Comparison of ENCODE assay signal across 20 cellular contexts in the genomic region with DNA sequence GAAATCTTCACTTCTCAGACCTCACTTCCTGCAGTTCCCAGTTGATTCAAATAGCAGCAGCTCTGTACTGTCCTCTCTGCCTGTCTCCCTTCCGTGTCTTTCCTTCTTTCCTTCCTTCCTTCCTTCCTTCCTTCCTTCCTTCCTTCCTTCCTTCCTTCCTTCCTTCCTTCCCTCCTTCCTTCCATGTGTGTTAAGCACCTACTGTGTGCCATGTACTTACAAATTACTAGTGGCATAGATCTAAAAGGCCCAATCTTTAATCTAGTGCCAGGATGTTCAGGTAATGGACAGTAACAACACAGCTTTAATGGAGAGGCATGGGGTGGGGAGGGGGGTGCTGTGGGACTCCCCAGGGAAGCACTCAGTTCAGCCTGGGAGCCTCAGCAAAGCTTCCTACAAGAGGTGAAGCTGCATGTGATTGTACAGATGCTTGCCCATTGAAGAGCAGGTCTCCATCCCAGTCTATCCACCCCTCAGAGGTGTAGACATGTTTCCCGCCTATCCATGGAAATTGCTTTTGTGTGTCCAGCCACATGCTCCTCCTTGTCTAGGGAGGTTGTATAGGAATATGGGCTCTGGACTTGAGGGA.
DNase-seq lines count a peak whose midpoint lies in the region; ATAC-seq, FAIRE-seq and TF ChIP-seq lines count a peak whose summit lies in the region.
"Had no signal": no experiment of that assay in that cellular context is flagged by ENCODE, and none has a peak within 500 bp of the region (broad histone marks: within the 10 kb centered on the region; RNA-seq: fewer than 3 reads in every experiment).

No MANE protein-coding gene starts in this region.

- no peak for TF ChIP-seq RAD21 in K562 (CRISPR knock-in tag; conservative IDR thresholded peaks at IDR 0.05 in 1 of 2, IDR thresholded peaks at IDR 0.05 in 1 of 2)
- TF ChIP-seq RAD21 in SK-N-SH (IDR thresholded peaks at IDR 0.05; ENCODE audit: low read length) = no peak

- no peaks in the 10 kb centered on the region for H3F3A ChIP-seq in SK-N-SH (replicated peaks; ENCODE audit: insufficient read depth)

- H3K9me3 ChIP-seq in right cardiac atrium (ENCODE audit: control insufficient read depth, low read length) (no peaks in the 10 kb centered on the region), K562 (replicated peaks; ENCODE audit: control insufficient read depth, insufficient read depth, low read depth, low read length) (no peaks in the 10 kb centered on the region), SK-N-SH (no peaks in the 10 kb centered on the region)
- H3K9me3 ChIP-seq: esophagus muscularis mucosa, mucosa of descending colon, pancreas had no signal

- H3K36me3 ChIP-seq in K562 (ENCODE audit: control insufficient read depth, insufficient read depth, low read length) = no peaks in the 10 kb centered on the region
- no peaks in the 10 kb centered on the region for H3K36me3 ChIP-seq in SK-N-SH (replicated peaks in 1 of 2; ENCODE audit: control insufficient read depth in 1 of 2, insufficient read depth in 2 of 2, low read length in 1 of 2)
- H3K36me3 ChIP-seq: brain microvascular endothelial cell, pancreas had no signal

- no TSS peak for BruUV-seq in K562 (replicated peaks; lab: Mats Ljungman, UMichigan)

- H3K4me3 ChIP-seq in right cardiac atrium (ENCODE audit: low read length) (no peak overlapping the region), K562 (no peak overlapping the region), SK-N-SH (ENCODE audit: low read depth in 2 of 2, low read length in 1 of 2) (no peak overlapping the region)
- H3K4me3 ChIP-seq: dorsolateral prefrontal cortex, esophagus muscularis mucosa, GM23338, mucosa of descending colon, pancreas had no signal

- no peaks in the 10 kb centered on the region for H3K9me3 Mint-ChIP-seq in nephron
- H3K9me3 Mint-ChIP-seq: GM23338 had no signal

- H3K4me2 ChIP-seq in K562 (ENCODE audit: insufficient read depth, low read length) (no peak overlapping the region), SK-N-SH (no peak overlapping the region)
- H3K4me2 ChIP-seq: GM23338 had no signal

- POLR2A ChIA-PET in K562 (lab: Yijun Ruan, JAX) = interaction anchor here (0.5 to 1.7 kb wide), 4 partner anchors 9 to 120 kb away, joined by 3 to 7 read pairs (median 3); no protein-coding TSS in a partner anchor
- POLR2A ChIA-PET in SK-N-SH (lab: Yijun Ruan, JAX) = no interaction called here

- no peaks in the 10 kb centered on the region for H3K9me1 ChIP-seq in K562 (ENCODE audit: control insufficient read depth, insufficient read depth, low read length)

- TF ChIP-seq CTCF in K562 (IDR thresholded peaks at IDR 0.05 in 2 of 3, conservative IDR thresholded peaks at IDR 0.05 in 1 of 3; ENCODE audit: insufficient read depth in 2 of 3, low read depth in 1 of 3, low read length in 3 of 3) (no peak), nephron (IDR thresholded peaks at IDR 0.05; ENCODE audit: unreplicated experiment in 3 of 3) (no peak), SK-N-SH (IDR thresholded peaks at IDR 0.05) (no peak)

- in situ Hi-C loops in K562 (cut with MboI) = no loop called here

- H3K4me3 Mint-ChIP-seq in nephron = peak overlapping the region in 2 of 3 experiments; percentile 27 to 30
- H3K4me3 Mint-ChIP-seq: GM23338 had no signal

- peak overlapping the region in 2 of 3 experiments; percentile 49 to 54 for H3K27ac Mint-ChIP-seq in nephron
- H3K27ac Mint-ChIP-seq: GM23338 had no signal

- WGBS in right cardiac atrium = 72% methylated on average over 2 of the region's 2 CpGs
- WGBS in K562 (ENCODE audit: insufficient coverage, low coverage, missing lambda C conversion rate) = 66% methylated on average over 2 of the region's 2 CpGs
- 90% methylated on average over 1 of the region's 2 CpGs for WGBS in SK-N-SH (ENCODE audit: low lambda C conversion rate)

- H3K79me2 ChIP-seq in K562 (ENCODE audit: control insufficient read depth, insufficient read depth, low read length) (no peaks in the 10 kb centered on the region), SK-N-SH (ENCODE audit: insufficient read depth) (no peaks in the 10 kb centered on the region)

- ATAC-seq in right cardiac atrium = no peak
- ATAC-seq in left ventricle myocardium superior = no peak
- ATAC-seq in K562 = no peak
- no peak for ATAC-seq in GM21717 (IDR thresholded peaks at IDR 0.05; ENCODE audit: unreplicated experiment)
- ATAC-seq: GM23338, mucosa of descending colon, pancreas had no signal

- no peaks in the 10 kb centered on the region for H3K9me2 ChIP-seq in SK-N-SH

- TF ChIP-seq EP300 in K562 (IDR thresholded peaks at IDR 0.05; ENCODE audit: low read length) (no peak), SK-N-SH (IDR thresholded peaks at IDR 0.05; ENCODE audit: borderline replicate concordance in 1 of 2, low read depth in 1 of 2, low read length in 1 of 2) (no peak)

- no peak for FAIRE-seq in K562 (lab: Jason Lieb, UNC)
- FAIRE-seq: keratinocyte, pancreas had no signal

- intact Hi-C loops in right cardiac atrium (cut with DNase I) = no loop called here
- intact Hi-C loops in left ventricle myocardium superior (cut with micrococcal nuclease) = loop anchor here (10.0 kb wide), 1 partner anchor 45 kb away; no protein-coding TSS in a partner anchor
- intact Hi-C loops in K562 (cut with micrococcal nuclease) = loop anchor here (5.0 kb wide), 1 partner anchor 47 kb away; no protein-coding TSS in a partner anchor

- TF ChIP-seq POLR2A in K562 (conservative IDR thresholded peaks at IDR 0.05) = no peak

- CTCF ChIA-PET in K562 (lab: Yijun Ruan, JAX; ENCODE audit: low intra/inter-chr PET ratio) (no interaction called here), SK-N-SH (lab: Yijun Ruan, JAX) (interaction anchor here (1.3 to 3.3 kb wide), 5 partner anchors 13 to 123 kb away, joined by 5 to 14 read pairs (median 7); no protein-coding TSS in a partner anchor)

- H2AFZ ChIP-seq in K562 (ENCODE audit: low read depth, low read length) = no peak overlapping the region
- H2AFZ ChIP-seq in SK-N-SH (ENCODE audit: low read depth) = no peak overlapping the region
- H2AFZ ChIP-seq: GM23338 had no signal

- peaks cover 16% of the 10 kb centered on the region for H3K27me3 Mint-ChIP-seq in nephron (ENCODE audit: low read depth)

- peaks cover 7% of the 10 kb centered on the region for H3K36me3 Mint-ChIP-seq in nephron (ENCODE audit: low read depth)

- H3K27me3 ChIP-seq in right cardiac atrium (ENCODE audit: control insufficient read depth, insufficient read depth) (no peaks in the 10 kb centered on the region), K562 (ENCODE audit: control insufficient read depth in 2 of 2, insufficient read depth in 2 of 2, low read length in 2 of 2) (peaks cover 0 to 23% of the 10 kb centered on the region in 2 experiments; a peak in 3 of 5 replicates), SK-N-SH (ENCODE audit: insufficient read depth) (no peaks in the 10 kb centered on the region)
- H3K27me3 ChIP-seq: brain microvascular endothelial cell, dorsolateral prefrontal cortex, esophagus muscularis mucosa, pancreas had no signal

- H3K9ac ChIP-seq in K562 (ENCODE audit: insufficient read depth in 1 of 2, low read depth in 2 of 2, low read length in 2 of 2) (no peak overlapping the region), SK-N-SH (no peak overlapping the region)

- H3K4me1 ChIP-seq in right cardiac atrium (ENCODE audit: control insufficient read depth, insufficient read depth, low read length) (peaks cover 37% of the 10 kb centered on the region), K562 (replicated peaks in 1 of 2; ENCODE audit: control insufficient read depth in 2 of 2, insufficient read depth in 2 of 2, low read length in 2 of 2) (peaks cover 21 to 25% of the 10 kb centered on the region in 2 experiments), SK-N-SH (ENCODE audit: control insufficient read depth in 1 of 2, insufficient read depth in 2 of 2, low read depth in 1 of 2, low read length in 1 of 2) (peaks cover 0 to 46% of the 10 kb centered on the region in 2 experiments; a peak in 2 of 4 replicates)

- H4K20me1 ChIP-seq in K562 (replicated peaks; ENCODE audit: control insufficient read depth, insufficient read depth, low read length) = no peaks in the 10 kb centered on the region
- no peaks in the 10 kb centered on the region for H4K20me1 ChIP-seq in SK-N-SH (ENCODE audit: insufficient read depth)

- H3K27ac ChIP-seq in right cardiac atrium (ENCODE audit: low read length) (peak overlapping the region; percentile 32), K562 (ENCODE audit: extremely low read depth, low read depth, low read length) (no peak overlapping the region), SK-N-SH (ENCODE audit: low read depth in 2 of 2, low read length in 1 of 2) (no peak overlapping the region)
- H3K27ac ChIP-seq: brain microvascular endothelial cell, pancreas had no signal

- peaks cover 45% of the 10 kb centered on the region for H3K4me1 Mint-ChIP-seq in nephron

- DNase-seq in right cardiac atrium = no peak
- DNase-seq in left ventricle myocardium superior = no peak
- DNase-seq in K562 (ENCODE audit: extremely low read depth in 1 of 4, low spot score in 3 of 4) = no peak
- no peak for DNase-seq in HK-2 (ENCODE audit: unreplicated experiment)
- no peak for DNase-seq in NCI-H128 (lab: John Stamatoyannopoulos, UW; ENCODE audit: unreplicated experiment)
- DNase-seq in SK-N-SH = no peak
- DNase-seq: activated CD4-positive, CD25-positive, alpha-beta regulatory T cell; activated gamma-delta T cell treated with Interleukin-2 at 50 U/mL for 16 hours; brain microvascular endothelial cell; Kasumi-1; stimulated activated CD4-positive, alpha-beta T cell treated with anti-CD3 and anti-CD28 coated beads, Interleukin-12 subunit alpha, Interleukin-12 subunit beta, amount 100 ng/mL, for 4 hours; stimulated activated naive CD4-positive, alpha-beta T cell treated with Interleukin-2 at 50 U/mL for 16 hours had no signal

TF ChIP-seq in K562, 482 proteins besides CTCF, POLR2A, EP300 and RAD21 (continues in another document):
- no peak for TF ChIP-seq PHTF2 (CRISPR knock-in tag; IDR thresholded peaks at IDR 0.05)

TF ChIP-seq in SK-N-SH, 30 proteins besides CTCF, POLR2A, EP300 and RAD21 (continues in another document):
- no peak for TF ChIP-seq RCOR1 (IDR thresholded peaks at IDR 0.05; ENCODE audit: low read length)

Comparison
In these comparisons a context has a peak if more than half of its experiments do, and no peak if none do; other contexts are left out.
1. intact Hi-C loops: an anchor here in left ventricle myocardium superior (10.0 kb wide) and K562 (5.0 kb wide); none called in right cardiac atrium.